In the genomic region with DNA sequence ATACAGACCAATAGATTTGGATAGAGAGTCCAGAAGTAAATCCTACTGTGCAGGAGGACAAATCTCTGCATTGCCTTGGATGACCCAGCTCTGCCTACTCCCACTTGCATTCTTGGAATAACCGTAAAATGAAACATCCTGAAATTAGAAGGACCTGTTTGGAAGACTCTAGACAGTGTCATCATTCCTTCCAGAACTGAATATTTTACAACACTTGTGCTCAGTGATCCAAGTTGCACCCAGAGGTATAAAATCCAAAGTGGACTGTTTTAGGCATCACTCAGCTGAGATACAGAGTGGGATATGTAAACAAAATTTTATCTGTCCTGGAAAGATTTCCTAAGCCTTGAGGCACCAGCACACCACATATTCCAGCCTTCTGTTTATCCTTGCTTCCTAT, we compare ENCODE assay signal across 38 cellular contexts. TPM values are rescaled to one million over a fixed set of nuclear protein-coding genes. Genes with fewer than 3 reads are reported as not detected.
"Had no signal": no experiment of that assay in that cellular context is flagged by ENCODE, and none has a peak within 500 bp of the region (broad histone marks: within the 10 kb centered on the region; RNA-seq: fewer than 3 reads in every experiment).

No MANE protein-coding gene starts in this region.

- H3K27me3 Mint-ChIP-seq: activated CD8-positive, alpha-beta T cell treated with anti-CD3 and anti-CD28 coated beads for 36 hours; activated naive CD8-positive, alpha-beta T cell treated with anti-CD3 and anti-CD28 coated beads for 36 hours had no signal

- ATAC-seq: activated CD8-positive, alpha-beta T cell treated with anti-CD3 and anti-CD28 coated beads for 36 hours; activated naive CD4-positive, alpha-beta T cell treated with anti-CD3 and anti-CD28 coated beads, Interleukin-2, amount 50 U/mL, for 72 hours; activated T-cell treated with anti-CD3 and anti-CD28 coated beads, Interleukin-2, amount 50 U/mL, for 4 hours; activated T-cell treated with anti-CD3 and anti-CD28 coated beads, Interleukin-2, amount 50 U/mL, for 72 hours; activated T-helper 17 cell treated with anti-CD3 and anti-CD28 coated beads, Interleukin-2, amount 50 U/mL, for 72 hours; body of pancreas had no signal

- DNase-seq: activated B cell treated with CpG ODN at 0.5 μM for 24 hours; activated CD4-positive, alpha-beta memory T cell treated with anti-CD3 and anti-CD28 coated beads for 36 hours; activated CD4-positive, alpha-beta T cell treated with anti-CD3 and anti-CD28 coated beads for 4 hours; activated CD4-positive, alpha-beta T cell treated with anti-CD3 and anti-CD28 coated beads, Interleukin-2, amount 10 ng/mL, durations not matched to agents 24 days and 14 days; activated CD4-positive, alpha-beta T cell treated with anti-CD3 and anti-CD28 coated beads, Interleukin-2, amount 50 U/mL, for 1 hour; activated CD4-positive, alpha-beta T cell treated with anti-CD3 and anti-CD28 coated beads, Interleukin-2, amount 50 U/mL, for 4 hours; activated CD4-positive, CD25-positive, alpha-beta regulatory T cell treated with anti-CD3 and anti-CD28 coated beads, Interleukin-2, amount 50 U/mL, for 72 hours; activated CD8-positive, alpha-beta memory T cell treated with anti-CD3 and anti-CD28 coated beads, Interleukin-2, amount 50 U/mL, for 4 hours; activated CD8-positive, alpha-beta T cell treated with anti-CD3 and anti-CD28 coated beads for 36 hours; activated effector memory CD4-positive, alpha-beta T cell treated with anti-CD3 and anti-CD28 coated beads, Interleukin-2, amount 50 U/mL, for 16 hours; activated gamma-delta T cell treated with Interleukin-2 at 50 U/mL for 16 hours; activated naive CD4-positive, alpha-beta T cell; activated naive CD4-positive, alpha-beta T cell treated with anti-CD3 and anti-CD28 coated beads for 36 hours; activated naive CD4-positive, alpha-beta T cell treated with anti-CD3 and anti-CD28 coated beads, Interleukin-2, amount 50 U/mL, for 16 hours; activated naive CD8-positive, alpha-beta T cell treated with anti-CD3 and anti-CD28 coated beads for 36 hours; activated T-cell treated with anti-CD3 and anti-CD28 coated beads for 4 hours; activated T-cell treated with anti-CD3 and anti-CD28 coated beads, Interleukin-2, amount 50 U/mL, for 1 hour; activated T-cell treated with anti-CD3 and anti-CD28 coated beads, Interleukin-2, amount 50 U/mL, for 4 hours; activated T-cell treated with anti-CD3 and anti-CD28 coated beads, Interleukin-2, amount 50 U/mL, for 72 hours; adrenal gland; amniotic stem cell; aorta; body of pancreas; brain microvascular endothelial cell; central memory CD4-positive, alpha-beta T cell; T-helper 1 cell; T-helper 2 cell; T-helper 9 cell had no signal

- H3K9me3 ChIP-seq: adrenal gland, body of pancreas had no signal

- H3K27ac Mint-ChIP-seq: activated B cell treated with CpG ODN at 0.5 μM for 24 hours; activated CD4-positive, alpha-beta memory T cell treated with anti-CD3 and anti-CD28 coated beads for 36 hours; activated CD4-positive, alpha-beta T cell treated with anti-CD3 and anti-CD28 coated beads, Interleukin-2, amount 10 ng/mL, durations not matched to agents 24 days and 14 days; activated CD8-positive, alpha-beta T cell treated with anti-CD3 and anti-CD28 coated beads for 36 hours; activated naive CD4-positive, alpha-beta T cell treated with anti-CD3 and anti-CD28 coated beads for 36 hours; activated naive CD4-positive, alpha-beta T cell treated with anti-CD3 and anti-CD28 coated beads, Interleukin-2, amount 50 U/mL, for 72 hours; activated naive CD8-positive, alpha-beta T cell treated with anti-CD3 and anti-CD28 coated beads for 36 hours; activated T-cell treated with anti-CD3 and anti-CD28 coated beads, Interleukin-2, amount 50 U/mL, for 72 hours; activated T-helper 1 cell treated with anti-CD3 and anti-CD28 coated beads, Interleukin-12 subunit alpha, Interleukin-12 subunit beta, Interleukin-2, Interleukin-4 antibody, amounts not matched to agents 30 ng/mL and 10 ng/mL and 1 ng/mL, durations not matched to agents 14 hours and 24 hours and 36 hours; activated T-helper 17 cell treated with anti-CD3 and anti-CD28 coated beads, Interleukin-2, amount 50 U/mL, for 72 hours; T-helper 1 cell treated with Interleukin-12 subunit alpha and Interleukin-12 subunit beta and Interleukin-4 antibody, amounts not matched to agents 30 μg/mL and 1 μg/mL, for 36 hours; T-helper 2 cell treated with Interferon-gamma antibody and Interleukin-4, amounts not matched to agents 5 μg/mL and 100 μg/mL, for 36 hours had no signal

- H3K4me3 Mint-ChIP-seq: activated B cell treated with CpG ODN at 0.5 μM for 24 hours; activated CD4-positive, alpha-beta memory T cell treated with anti-CD3 and anti-CD28 coated beads for 36 hours; activated CD4-positive, alpha-beta T cell treated with anti-CD3 and anti-CD28 coated beads, Interleukin-2, amount 10 ng/mL, durations not matched to agents 24 days and 14 days; activated CD8-positive, alpha-beta T cell treated with anti-CD3 and anti-CD28 coated beads for 36 hours; activated naive CD4-positive, alpha-beta T cell treated with anti-CD3 and anti-CD28 coated beads for 36 hours; activated naive CD8-positive, alpha-beta T cell treated with anti-CD3 and anti-CD28 coated beads for 36 hours; activated T-cell treated with anti-CD3 and anti-CD28 coated beads, Interleukin-2, amount 50 U/mL, for 4 hours; activated T-cell treated with anti-CD3 and anti-CD28 coated beads, Interleukin-2, amount 50 U/mL, for 72 hours; activated T-helper 1 cell treated with anti-CD3 and anti-CD28 coated beads, Interleukin-12 subunit alpha, Interleukin-12 subunit beta, Interleukin-2, Interleukin-4 antibody, amounts not matched to agents 30 ng/mL and 10 ng/mL and 1 ng/mL, durations not matched to agents 14 hours and 24 hours and 36 hours; activated T-helper 17 cell treated with anti-CD3 and anti-CD28 coated beads, Interleukin-2, amount 50 U/mL, for 72 hours; T-helper 1 cell treated with Interleukin-12 subunit alpha and Interleukin-12 subunit beta and Interleukin-4 antibody, amounts not matched to agents 30 μg/mL and 1 μg/mL, for 36 hours; T-helper 2 cell treated with Interferon-gamma antibody and Interleukin-4, amounts not matched to agents 5 μg/mL and 100 μg/mL, for 36 hours had no signal

- H3K27ac ChIP-seq: adrenal gland, body of pancreas, brain microvascular endothelial cell, breast epithelium, VCaP had no signal

- H3K4me1 ChIP-seq: adrenal gland, body of pancreas, breast epithelium had no signal

- H3K36me3 ChIP-seq: adrenal gland, brain microvascular endothelial cell, breast epithelium had no signal

- H3K4me3 ChIP-seq: adrenal gland, body of pancreas, breast epithelium had no signal

- H3K4me1 Mint-ChIP-seq: activated B cell treated with CpG ODN at 0.5 μM for 24 hours; activated CD4-positive, alpha-beta T cell treated with anti-CD3 and anti-CD28 coated beads, Interleukin-2, amount 10 ng/mL, durations not matched to agents 24 days and 14 days; activated T-helper 17 cell treated with anti-CD3 and anti-CD28 coated beads, Interleukin-2, amount 50 U/mL, for 72 hours had no signal

- H3K27me3 ChIP-seq: body of pancreas, brain microvascular endothelial cell, breast epithelium had no signal

- H3K9me3 Mint-ChIP-seq: activated CD4-positive, alpha-beta T cell treated with anti-CD3 and anti-CD28 coated beads, Interleukin-2, amount 10 ng/mL, durations not matched to agents 24 days and 14 days; activated naive CD4-positive, alpha-beta T cell treated with anti-CD3 and anti-CD28 coated beads for 36 hours; T-helper 2 cell treated with Interferon-gamma antibody and Interleukin-4, amounts not matched to agents 5 μg/mL and 100 μg/mL, for 36 hours had no signal

- H3K36me3 Mint-ChIP-seq: activated CD4-positive, alpha-beta memory T cell treated with anti-CD3 and anti-CD28 coated beads for 36 hours; activated naive CD4-positive, alpha-beta T cell treated with anti-CD3 and anti-CD28 coated beads, Interleukin-2, amount 50 U/mL, for 72 hours; activated naive CD8-positive, alpha-beta T cell treated with anti-CD3 and anti-CD28 coated beads for 36 hours had no signal

RNA-seq across cellular contexts. Expression of gene OR2Y1, which starts 43.7 kb away (rescaled TPM):
- total RNA-seq: activated B cell treated with CpG ODN at 0.5 μM for 24 hours; activated CD4-positive, alpha-beta memory T cell treated with anti-CD3 and anti-CD28 coated beads for 36 hours; activated CD4-positive, alpha-beta T cell treated with anti-CD3 and anti-CD28 coated beads, Interleukin-2, amount 10 ng/mL, durations not matched to agents 24 days and 14 days; activated CD8-positive, alpha-beta memory T cell treated with anti-CD3 and anti-CD28 coated beads for 36 hours; activated CD8-positive, alpha-beta T cell treated with anti-CD3 and anti-CD28 coated beads for 36 hours; activated naive CD4-positive, alpha-beta T cell treated with anti-CD3 and anti-CD28 coated beads for 36 hours; activated naive CD4-positive, alpha-beta T cell treated with anti-CD3 and anti-CD28 coated beads, Interleukin-2, amount 50 U/mL, for 72 hours; activated naive CD8-positive, alpha-beta T cell treated with anti-CD3 and anti-CD28 coated beads for 36 hours; activated T-cell treated with anti-CD3 and anti-CD28 coated beads, Interleukin-2, amount 50 U/mL, for 4 hours; activated T-cell treated with anti-CD3 and anti-CD28 coated beads, Interleukin-2, amount 50 U/mL, for 72 hours; activated T-helper 1 cell treated with anti-CD3 and anti-CD28 coated beads, Interleukin-12 subunit alpha, Interleukin-12 subunit beta, Interleukin-2, Interleukin-4 antibody, amounts not matched to agents 30 ng/mL and 10 ng/mL and 1 ng/mL, durations not matched to agents 14 hours and 24 hours and 36 hours; activated T-helper 17 cell treated with anti-CD3 and anti-CD28 coated beads, Interleukin-2, amount 50 U/mL, for 72 hours; adrenal gland; aorta; astrocyte; body of pancreas; breast epithelium; cardiac septum had no signal
- polyA plus RNA-seq: adrenal gland, aorta had no signal

RNA-seq across cellular contexts. Expression of gene FLT4, which starts 46.7 kb away (rescaled TPM):
- total RNA-seq: activated B cell treated with CpG ODN at 0.5 μM for 24 hours had no signal
